16 cellular contexts compared by ENCODE assay signal in genomic region chr1:168050307-168050706, GRCh38.
"Had no signal": no experiment of that assay in that cellular context is flagged by ENCODE, and none has a peak within 500 bp of the region (broad histone marks: within the 10 kb centered on the region; RNA-seq: fewer than 3 reads in every experiment).

No MANE protein-coding gene starts in this region.

- H3K4me3 Mint-ChIP-seq: naive B cell; neural progenitor cell; stimulated activated naive B cell treated with anti-CD40 and anti-IgM and Interleukin-4, amounts not matched to agents 10 μg/mL and 1 μg/mL and 100 μg/mL, for 72 hours had no signal

- H3K27ac ChIP-seq: epithelial cell of prostate, neural progenitor cell, ovary, transverse colon, VCaP had no signal

- H3K9me3 Mint-ChIP-seq: naive B cell; neural progenitor cell; stimulated activated naive B cell treated with anti-CD40 and anti-IgM and Interleukin-4, amounts not matched to agents 10 μg/mL and 1 μg/mL and 100 μg/mL, for 72 hours had no signal

- H3K36me3 ChIP-seq: neural progenitor cell, ovary had no signal

- H3K9me3 ChIP-seq: ovary, transverse colon had no signal

- H3K4me1 ChIP-seq: neural progenitor cell had no signal

- H3K27me3 ChIP-seq: neural progenitor cell, ovary, transverse colon had no signal

- H3K27me3 Mint-ChIP-seq: naive B cell; stimulated activated naive B cell treated with anti-CD40 and anti-IgM and Interleukin-4, amounts not matched to agents 10 μg/mL and 1 μg/mL and 100 μg/mL, for 72 hours had no signal

- H3K36me3 Mint-ChIP-seq: naive B cell had no signal

- DNase-seq: activated CD4-positive, alpha-beta T cell treated with anti-CD3 and anti-CD28 coated beads for 1 hour; activated CD4-positive, alpha-beta T cell treated with anti-CD3 and anti-CD28 coated beads, Interleukin-2, amount 50 U/mL, for 4 hours; activated naive CD4-positive, alpha-beta T cell treated with Interleukin-2 at 50 U/mL for 16 hours; activated T-cell treated with anti-CD3 and anti-CD28 coated beads for 4 hours; aorta; left colon; naive B cell; ovary; stimulated activated CD4-positive, alpha-beta T cell treated with anti-CD3 and anti-CD28 coated beads, Interleukin-15, amount 100 ng/mL, for 24 hours; stimulated activated CD4-positive, alpha-beta T cell treated with anti-CD3 and anti-CD28 coated beads, Interleukin-4, amount 100 ng/mL, for 1 hour; stimulated activated naive B cell treated with anti-CD40 and anti-IgM and Interleukin-4, amounts not matched to agents 10 μg/mL and 1 μg/mL and 100 μg/mL, for 72 hours; transverse colon had no signal

- H3K4me1 Mint-ChIP-seq: neural progenitor cell; stimulated activated naive B cell treated with anti-CD40 and anti-IgM and Interleukin-4, amounts not matched to agents 10 μg/mL and 1 μg/mL and 100 μg/mL, for 72 hours had no signal

- H3K4me3 ChIP-seq: lung, neural progenitor cell, ovary, transverse colon had no signal

- ATAC-seq: left colon; stimulated activated naive B cell treated with anti-CD40 and anti-IgM and Interleukin-4, amounts not matched to agents 10 μg/mL and 1 μg/mL and 100 μg/mL, for 72 hours had no signal

- H3K27ac Mint-ChIP-seq: neural progenitor cell; stimulated activated naive B cell treated with anti-CD40 and anti-IgM and Interleukin-4, amounts not matched to agents 10 μg/mL and 1 μg/mL and 100 μg/mL, for 72 hours had no signal
